ENCODE assay signal across 8 cellular contexts in genomic region chr18:75207298-75208054, GRCh38. TPM values are rescaled to one million over a fixed set of nuclear protein-coding genes. Genes with fewer than 3 reads are reported as not detected.
DNase-seq lines count a peak whose midpoint lies in the region; ATAC-seq lines count a peak whose summit lies in the region.

No MANE protein-coding gene starts in this region.

- CTCF ChIA-PET in activated naive CD4-positive, alpha-beta T cell treated with anti-CD3 and anti-CD28 coated beads for 36 hours (lab: Charles Lee) = no interaction called here

- H3K9me3 Mint-ChIP-seq in activated naive CD4-positive, alpha-beta T cell treated with anti-CD3 and anti-CD28 coated beads for 36 hours = no peaks in the 10 kb centered on the region
- no peaks in the 10 kb centered on the region for H3K9me3 Mint-ChIP-seq in stimulated activated memory B cell treated with anti-CD40 and anti-IgM and Interleukin-4, amounts not matched to agents 10 μg/mL and 1 μg/mL and 100 μg/mL, for 72 hours

- H3K9ac ChIP-seq in HUES6 (ENCODE audit: low read length) = no peak overlapping the region
- H3K9ac ChIP-seq in iPS-15b (ENCODE audit: low read depth, low read length) = no peak overlapping the region

- DNase-seq in NCI-H2029 treated with DMSO at 0.1 percent for 48 hours (lab: John Stamatoyannopoulos, UW) (peak; percentile 22), NCI-H2029 (lab: John Stamatoyannopoulos, UW) (no peak), KG1 (lab: John Stamatoyannopoulos, UW) (no peak)
- no peak for DNase-seq in activated naive CD4-positive, alpha-beta T cell treated with anti-CD3 and anti-CD28 coated beads for 36 hours

- H3K27ac Mint-ChIP-seq in activated naive CD4-positive, alpha-beta T cell treated with anti-CD3 and anti-CD28 coated beads for 36 hours = peak overlapping the region; percentile 86
- peak overlapping the region; percentile 98 for H3K27ac Mint-ChIP-seq in stimulated activated memory B cell treated with anti-CD40 and anti-IgM and Interleukin-4, amounts not matched to agents 10 μg/mL and 1 μg/mL and 100 μg/mL, for 72 hours

- H3K27ac ChIP-seq in HUES6 (ENCODE audit: low read depth, low read length) = no peak overlapping the region

- H3K4me1 Mint-ChIP-seq in activated naive CD4-positive, alpha-beta T cell treated with anti-CD3 and anti-CD28 coated beads for 36 hours (ENCODE audit: low read depth) = peaks cover 37% of the 10 kb centered on the region
- H3K4me1 Mint-ChIP-seq in stimulated activated memory B cell treated with anti-CD40 and anti-IgM and Interleukin-4, amounts not matched to agents 10 μg/mL and 1 μg/mL and 100 μg/mL, for 72 hours = peaks cover 48% of the 10 kb centered on the region

- H3K27me3 Mint-ChIP-seq in activated naive CD4-positive, alpha-beta T cell treated with anti-CD3 and anti-CD28 coated beads for 36 hours (ENCODE audit: low read depth) = peaks cover 12% of the 10 kb centered on the region
- H3K27me3 Mint-ChIP-seq in stimulated activated memory B cell treated with anti-CD40 and anti-IgM and Interleukin-4, amounts not matched to agents 10 μg/mL and 1 μg/mL and 100 μg/mL, for 72 hours = peaks cover 9% of the 10 kb centered on the region

- H3K27me3 ChIP-seq in HUES6 (ENCODE audit: control insufficient read depth, insufficient read depth, low read length) (peaks cover 84% of the 10 kb centered on the region), iPS-15b (ENCODE audit: control insufficient read depth, insufficient read depth, low read length) (peaks cover 78% of the 10 kb centered on the region)

- H3K9me3 ChIP-seq in HUES6 (ENCODE audit: control insufficient read depth, insufficient read depth, low read depth, low read length) (no peaks in the 10 kb centered on the region), iPS-15b (ENCODE audit: control insufficient read depth, insufficient read depth, low read length) (no peaks in the 10 kb centered on the region)

- ATAC-seq in stimulated activated memory B cell treated with anti-CD40 and anti-IgM and Interleukin-4, amounts not matched to agents 10 μg/mL and 1 μg/mL and 100 μg/mL, for 72 hours = peak; percentile 2
- ATAC-seq in esophagus mucosa = no peak

- H3K36me3 ChIP-seq in HUES6 (ENCODE audit: control insufficient read depth, insufficient read depth, low read length) (no peaks in the 10 kb centered on the region), iPS-15b (ENCODE audit: control insufficient read depth, insufficient read depth, low read length) (no peaks in the 10 kb centered on the region)

- intact Hi-C loops in activated naive CD4-positive, alpha-beta T cell treated with anti-CD3 and anti-CD28 coated beads for 36 hours (cut with micrococcal nuclease) = loop anchor here (2.0 to 10.0 kb wide), 9 partner anchors 201 to 1997 kb away; partner anchors contain the start of gene CYB5A

- H3K4me3 ChIP-seq in HUES6 (ENCODE audit: low read depth, low read length) = peak overlapping the region; percentile 82
- peak overlapping the region; percentile 51 for H3K4me3 ChIP-seq in iPS-15b (ENCODE audit: low read depth, low read length)

- H3K4me1 ChIP-seq in HUES6 (ENCODE audit: control insufficient read depth, insufficient read depth, low read length) (peaks cover 41% of the 10 kb centered on the region), iPS-15b (ENCODE audit: control insufficient read depth, insufficient read depth, low read length) (peaks cover 23% of the 10 kb centered on the region)

- H3K36me3 Mint-ChIP-seq in activated naive CD4-positive, alpha-beta T cell treated with anti-CD3 and anti-CD28 coated beads for 36 hours (ENCODE audit: low read depth) = peaks cover 8% of the 10 kb centered on the region
- no peaks in the 10 kb centered on the region for H3K36me3 Mint-ChIP-seq in stimulated activated memory B cell treated with anti-CD40 and anti-IgM and Interleukin-4, amounts not matched to agents 10 μg/mL and 1 μg/mL and 100 μg/mL, for 72 hours

- H3K4me3 Mint-ChIP-seq in activated naive CD4-positive, alpha-beta T cell treated with anti-CD3 and anti-CD28 coated beads for 36 hours = peak overlapping the region; percentile 84
- peak overlapping the region; percentile 85 for H3K4me3 Mint-ChIP-seq in stimulated activated memory B cell treated with anti-CD40 and anti-IgM and Interleukin-4, amounts not matched to agents 10 μg/mL and 1 μg/mL and 100 μg/mL, for 72 hours

RNA-seq across cellular contexts. Expression of gene PTGR3, which starts 1.5 kb away (rescaled TPM):
- total RNA-seq in activated naive CD4-positive, alpha-beta T cell treated with anti-CD3 and anti-CD28 coated beads for 36 hours = 10 to 100 TPM; 28.4 to 33.0 TPM
- 21.2 TPM for total RNA-seq in esophagus mucosa

RNA-seq across cellular contexts. Expression of gene TSHZ1, which starts 3.1 kb away (rescaled TPM):
- total RNA-seq in activated naive CD4-positive, alpha-beta T cell treated with anti-CD3 and anti-CD28 coated beads for 36 hours = 10 to 100 TPM; 13.8 to 14.3 TPM
- 9.2 TPM for total RNA-seq in esophagus mucosa
